Comparison of ENCODE assay signal across 32 cellular contexts in the genomic region with DNA sequence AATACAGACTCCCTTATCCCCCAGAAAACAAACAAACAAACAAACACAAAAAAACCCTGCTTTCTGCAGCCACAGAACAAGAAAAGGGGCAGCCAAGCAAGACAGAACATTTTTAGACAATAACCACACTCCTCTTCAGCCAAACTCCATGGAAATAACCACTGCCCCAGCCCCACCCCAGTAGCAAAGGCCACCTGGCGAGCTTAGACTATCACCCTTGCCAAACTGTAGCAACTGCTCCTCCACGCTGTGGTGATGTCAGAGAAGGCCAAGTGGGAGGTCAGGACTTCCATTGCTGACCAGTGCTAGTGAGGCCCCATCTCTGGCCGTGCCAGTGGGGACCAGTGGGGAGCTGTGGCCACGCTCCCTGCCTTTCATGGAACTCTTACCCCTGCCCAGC.
"Had no signal": no experiment of that assay in that cellular context is flagged by ENCODE, and none has a peak within 500 bp of the region (broad histone marks: within the 10 kb centered on the region; RNA-seq: fewer than 3 reads in every experiment).

No MANE protein-coding gene starts in this region.

- H3K27me3 ChIP-seq: ascending aorta, Peyer's patch had no signal

- H3K27ac ChIP-seq: ascending aorta, cardiac muscle cell, Peyer's patch, RWPE1, WERI-Rb-1 had no signal

- H3K4me3 ChIP-seq: ascending aorta, cardiac muscle cell, Peyer's patch had no signal

- H3K4me1 ChIP-seq: ascending aorta had no signal

- H3K9me3 ChIP-seq: ascending aorta, Peyer's patch had no signal

- H3K36me3 ChIP-seq: ascending aorta, cardiac muscle cell, Peyer's patch, WERI-Rb-1 had no signal

- ATAC-seq: activated CD8-positive, alpha-beta T cell treated with anti-CD3 and anti-CD28 coated beads, Interleukin-2, amount 10 ng/mL, durations not matched to agents 7 days and 5 days; PC-3; Right ventricle myocardium inferior had no signal

- DNase-seq: activated CD4-positive, alpha-beta T cell treated with anti-CD3 and anti-CD28 coated beads for 1 hour; activated CD4-positive, alpha-beta T cell treated with anti-CD3 and anti-CD28 coated beads for 48 hours; activated CD4-positive, alpha-beta T cell treated with anti-CD3 and anti-CD28 coated beads, Interleukin-2, amount 50 U/mL, for 48 hours; activated CD4-positive, CD25-positive, alpha-beta regulatory T cell; activated CD8-positive, alpha-beta T cell treated with anti-CD3 and anti-CD28 coated beads, Interleukin-2, amount 10 ng/mL, durations not matched to agents 7 days and 5 days; activated gamma-delta T cell; activated naive CD4-positive, alpha-beta T cell treated with Interleukin-2 at 50 U/mL for 16 hours; activated naive CD8-positive, alpha-beta T cell treated with anti-CD3 and anti-CD28 coated beads, Interleukin-2, amount 10 ng/mL, durations not matched to agents 7 days and 5 days; activated T-cell treated with anti-CD3 and anti-CD28 coated beads, Interleukin-2, amount 50 U/mL, for 24 hours; amygdala; NCI-H1092 treated with DMSO at 0.1 percent for 48 hours; NCI-H1417; NCI-H146; NCI-H187; NCI-H2029 treated with DMSO at 0.1 percent for 48 hours; NCI-H2107; NCI-H2171; NCI-H510A; NCI-H526; NCI-H748 treated with DMSO at 0.1 percent for 48 hours; NK-92 treated with Interleukin-12 subunit alpha and Interleukin-12 subunit beta, amount 100 ng/mL, for 24 hours; PC-3; Peyer's patch; SW 1271; T-helper 1 cell; T-helper 2 cell; T-helper 9 cell; WERI-Rb-1 had no signal
